In genomic region chr10:93383562-93383981, GRCh38 we compare ENCODE assay signal across 9 cellular contexts.
DNase-seq lines count a peak whose midpoint lies in the region; ATAC-seq and TF ChIP-seq lines count a peak whose summit lies in the region.
"Had no signal": no experiment of that assay in that cellular context is flagged by ENCODE, and none has a peak within 500 bp of the region (broad histone marks: within the 10 kb centered on the region; RNA-seq: fewer than 3 reads in every experiment).

No MANE protein-coding gene starts in this region.

- peaks cover 13% of the 10 kb centered on the region for H3K36me3 Mint-ChIP-seq in dendritic cell treated with granulocyte-macrophage colony-stimulating factor and Interleukin-4, amounts not matched to agents 40 ng/mL and 50 ng/mL, for 4 days (ENCODE audit: low read depth)
- peaks cover 26% of the 10 kb centered on the region for H3K36me3 Mint-ChIP-seq in activated naive CD8-positive, alpha-beta T cell treated with anti-CD3 and anti-CD28 coated beads, Interleukin-2, amount 50 U/mL, for 24 hours (ENCODE audit: low read depth)

- no peak for TF ChIP-seq POLR2A in tibial nerve (IDR thresholded peaks at IDR 0.05)

- no peaks in the 10 kb centered on the region for H3K9me3 Mint-ChIP-seq in dendritic cell treated with granulocyte-macrophage colony-stimulating factor and Interleukin-4, amounts not matched to agents 40 ng/mL and 50 ng/mL, for 4 days
- H3K9me3 Mint-ChIP-seq in activated naive CD8-positive, alpha-beta T cell treated with anti-CD3 and anti-CD28 coated beads, Interleukin-2, amount 50 U/mL, for 24 hours = no peaks in the 10 kb centered on the region
- H3K9me3 Mint-ChIP-seq: activated T-cell treated with anti-CD3 and anti-CD28 coated beads, Interleukin-2, amount 50 U/mL, for 4 hours had no signal

- intact Hi-C loops in dendritic cell treated with granulocyte-macrophage colony-stimulating factor and Interleukin-4, amounts not matched to agents 40 ng/mL and 50 ng/mL, for 4 days (cut with micrococcal nuclease) = no loop called here

- peaks cover 0 to 20% (median 3%) of the 10 kb centered on the region in 4 donors for H3K4me1 ChIP-seq in tibial nerve

- peak overlapping the region; percentile 67 for H3K27ac Mint-ChIP-seq in dendritic cell treated with granulocyte-macrophage colony-stimulating factor and Interleukin-4, amounts not matched to agents 40 ng/mL and 50 ng/mL, for 4 days
- no peak overlapping the region for H3K27ac Mint-ChIP-seq in activated naive CD8-positive, alpha-beta T cell treated with anti-CD3 and anti-CD28 coated beads, Interleukin-2, amount 50 U/mL, for 24 hours

- TF ChIP-seq CTCF in AG09319 (IDR thresholded peaks at IDR 0.05; ENCODE audit: low read depth, low read length) (no peak), tibial nerve (IDR thresholded peaks at IDR 0.05) (no peak)

- H3K4me3 ChIP-seq in tibial nerve = no peak overlapping the region

- TF ChIP-seq EP300 in tibial nerve (IDR thresholded peaks at IDR 0.05) = no peak

- ATAC-seq in GM21529 (IDR thresholded peaks at IDR 0.05; ENCODE audit: unreplicated experiment) = no peak
- ATAC-seq in activated naive CD8-positive, alpha-beta T cell treated with anti-CD3 and anti-CD28 coated beads, Interleukin-2, amount 50 U/mL, for 24 hours = no peak
- ATAC-seq: activated T-cell treated with anti-CD3 and anti-CD28 coated beads, Interleukin-2, amount 50 U/mL, for 4 hours had no signal

- 70 to 80% methylated on average over 6 of the region's 6 CpGs for WGBS in tibial nerve, 2 donors

- H3K27ac ChIP-seq in tibial nerve = peak overlapping the region in 2 of 4 donors; percentile 16 to 21

- no peaks in the 10 kb centered on the region for H3K9me3 ChIP-seq in tibial nerve

- peaks cover 73% of the 10 kb centered on the region for H3K4me1 Mint-ChIP-seq in dendritic cell treated with granulocyte-macrophage colony-stimulating factor and Interleukin-4, amounts not matched to agents 40 ng/mL and 50 ng/mL, for 4 days (ENCODE audit: low read depth)
- peaks cover 52% of the 10 kb centered on the region for H3K4me1 Mint-ChIP-seq in activated naive CD8-positive, alpha-beta T cell treated with anti-CD3 and anti-CD28 coated beads, Interleukin-2, amount 50 U/mL, for 24 hours

- peak; percentile 72 for DNase-seq in AG09319 (ENCODE audit: extremely low read depth, low read depth)
- peak; percentile 91 for DNase-seq in M059J (ENCODE audit: low read depth)
- peak; percentile 86 for DNase-seq in non-pigmented ciliary epithelial cell (ENCODE audit: low read depth)
- DNase-seq in tibial nerve (ENCODE audit: low spot score in 2 of 2) = no peak
- no peak for DNase-seq in activated naive CD8-positive, alpha-beta T cell treated with anti-CD3 and anti-CD28 coated beads, Interleukin-2, amount 50 U/mL, for 24 hours
- no peak for DNase-seq in NCI-H2227 treated with DMSO at 0.1 percent for 48 hours (lab: John Stamatoyannopoulos, UW)
- DNase-seq: activated T-cell treated with anti-CD3 and anti-CD28 coated beads, Interleukin-2, amount 50 U/mL, for 4 hours had no signal

- H3K27me3 ChIP-seq in tibial nerve = no peaks in the 10 kb centered on the region

- peaks cover 0 to 58% (median 0%) of the 10 kb centered on the region in 3 donors for H3K36me3 ChIP-seq in tibial nerve

- H3K27me3 Mint-ChIP-seq in dendritic cell treated with granulocyte-macrophage colony-stimulating factor and Interleukin-4, amounts not matched to agents 40 ng/mL and 50 ng/mL, for 4 days = no peaks in the 10 kb centered on the region
- no peaks in the 10 kb centered on the region for H3K27me3 Mint-ChIP-seq in activated naive CD8-positive, alpha-beta T cell treated with anti-CD3 and anti-CD28 coated beads, Interleukin-2, amount 50 U/mL, for 24 hours

- no peak overlapping the region for H3K4me3 Mint-ChIP-seq in dendritic cell treated with granulocyte-macrophage colony-stimulating factor and Interleukin-4, amounts not matched to agents 40 ng/mL and 50 ng/mL, for 4 days
- H3K4me3 Mint-ChIP-seq in activated naive CD8-positive, alpha-beta T cell treated with anti-CD3 and anti-CD28 coated beads, Interleukin-2, amount 50 U/mL, for 24 hours = no peak overlapping the region
- H3K4me3 Mint-ChIP-seq: activated T-cell treated with anti-CD3 and anti-CD28 coated beads, Interleukin-2, amount 50 U/mL, for 4 hours had no signal

Comparison
In these comparisons a context has a peak if more than half of its experiments do, and no peak if none do; other contexts are left out.
1. DNase-seq: peak in AG09319 (single experiment), M059J (single experiment) and non-pigmented ciliary epithelial cell (single experiment); none in tibial nerve (0 of 2), activated naive CD8-positive, alpha-beta T cell treated with anti-CD3 and anti-CD28 coated beads, Interleukin-2, amount 50 U/mL, for 24 hours (single experiment) and NCI-H2227 treated with DMSO at 0.1 percent for 48 hours (single experiment).